Comparison of ENCODE assay signal across 8 cellular contexts in genomic region chr2:143140864-143141637, GRCh38. TPM values are rescaled to one million over a fixed set of nuclear protein-coding genes. Genes with fewer than 3 reads are reported as not detected.
DNase-seq lines count a peak whose midpoint lies in the region; ATAC-seq, FAIRE-seq and TF ChIP-seq lines count a peak whose summit lies in the region.

No MANE protein-coding gene starts in this region.

- no TSS peak for BruUV-seq in GM12878 (replicated peaks; lab: Mats Ljungman, UMichigan)

- H3K4me1 ChIP-seq in GM12878 (ENCODE audit: control insufficient read depth, insufficient read depth, low read length) (peaks cover 29% of the 10 kb centered on the region), GM23248 (ENCODE audit: insufficient read depth) (no peaks in the 10 kb centered on the region)

- intact Hi-C loops in GM12878 (cut with micrococcal nuclease; ENCODE audit: unreplicated experiment) = loop anchor here (1.0 kb wide), 2 partner anchors 9 to 12 kb away; partner anchors contain the start of gene ARHGAP15

- H3K4me3 ChIP-seq in GM12878 (peak overlapping the region; percentile 54), GM23248 (no peak overlapping the region)

- 0 out of 2 replicates have a peak, but pooled peaks have one; percentile 3 for TF ChIP-seq RAD21 in GM12878 (IDR thresholded peaks at IDR 0.05; ENCODE audit: insufficient read depth, low read depth, low read length)

- 0% methylated on average over 1 of the region's 1 CpG for WGBS in GM12878 (ENCODE audit: insufficient coverage, insufficient replicate concordance, low lambda C conversion rate, missing lambda C conversion rate)
- 3 to 15% methylated on average over 1 of the region's 1 CpG for WGBS in GM23248 (ENCODE audit: low coverage in 1 of 2, low lambda C conversion rate in 2 of 2, missing lambda C conversion rate in 2 of 2), 2 experiments

- ATAC-seq in GM18508 (IDR thresholded peaks at IDR 0.05; ENCODE audit: insufficient read depth, unreplicated experiment) (peak; percentile 81), GM21528 (IDR thresholded peaks at IDR 0.05; ENCODE audit: low FRiP score, unreplicated experiment) (peak; percentile 84), HG03521 (IDR thresholded peaks at IDR 0.05; ENCODE audit: unreplicated experiment) (peak; percentile 82), GM12878 (peak; percentile 87)

- H3K4me2 ChIP-seq in GM12878 (ENCODE audit: control insufficient read depth, insufficient read depth) = peak overlapping the region; percentile 100
- no peak overlapping the region for H3K4me2 ChIP-seq in GM23248 (ENCODE audit: unreplicated experiment)

- RAD21 ChIA-PET in GM12878 (lab: Charles Lee; ENCODE audit: unreplicated experiment) = interaction anchor here (0.6 to 4.2 kb wide), 9 partner anchors 10 to 107 kb away, joined by 3 to 91 read pairs (median 4); partner anchors contain the start of gene ARHGAP15

- peaks cover 93% of the 10 kb centered on the region for H3K79me2 ChIP-seq in GM12878 (ENCODE audit: control insufficient read depth, insufficient read depth, low read length)
- no peaks in the 10 kb centered on the region for H3K79me2 ChIP-seq in GM23248 (ENCODE audit: insufficient read depth)

- CTCF ChIA-PET in GM12878 (lab: Yijun Ruan, JAX) = interaction anchor here (0.7 to 7.7 kb wide), 12 partner anchors 8 to 118 kb away, joined by 3 to 88 read pairs (median 4); partner anchors contain the start of gene ARHGAP15

- peak overlapping the region; percentile 18; the same call in 1 of the 2 replicates for H2AFZ ChIP-seq in GM12878 (ENCODE audit: control insufficient read depth, low read depth, low read length)
- no peak overlapping the region for H2AFZ ChIP-seq in GM23248

- H3K36me3 ChIP-seq in GM12878 (ENCODE audit: control insufficient read depth in 2 of 2, insufficient read depth in 2 of 2, low read length in 1 of 2) = 0 out of 4 replicates have a peak, but pooled peaks cover 0 to 2% of the 10 kb centered on the region in 2 experiments
- H3K36me3 ChIP-seq in GM23248 (ENCODE audit: low read depth) = no peaks in the 10 kb centered on the region

- H3K27ac ChIP-seq in GM12878 (ENCODE audit: control insufficient read depth, insufficient read depth) (peak overlapping the region; percentile 93), GM23248 (no peak overlapping the region)

- H3K9ac ChIP-seq in GM12878 (ENCODE audit: control insufficient read depth, insufficient read depth, low read length) = peak overlapping the region; percentile 71
- no peak overlapping the region for H3K9ac ChIP-seq in GM23248

- POLR2A ChIA-PET in GM12878 (lab: Charles Lee) = interaction anchor here (0.6 to 7.7 kb wide), 6 partner anchors 9 to 107 kb away, joined by 3 to 129 read pairs (median 3); partner anchors contain the start of gene ARHGAP15

- in situ Hi-C loops in GM12878 (cut with MboI) = no loop called here
- in situ Hi-C loops in GM23248 (cut with MboI) = no loop called here

- H4K20me1 ChIP-seq in GM12878 (ENCODE audit: control insufficient read depth, insufficient read depth) (no peaks in the 10 kb centered on the region), GM23248 (ENCODE audit: insufficient read depth) (no peaks in the 10 kb centered on the region)

- no peak for FAIRE-seq in GM12878 (lab: Jason Lieb, UNC)

- SMC1A ChIA-PET in GM12878 (lab: Charles Lee; ENCODE audit: uncharacterized antibody, unreplicated experiment) = interaction anchor here (1.0 to 4.1 kb wide), 13 partner anchors 8 to 83 kb away, joined by 3 to 148 read pairs (median 4); partner anchors contain the start of gene ARHGAP15

- H3K9me3 ChIP-seq in GM12878 (replicated peaks; ENCODE audit: control insufficient read depth, insufficient read depth, low read length) (no peaks in the 10 kb centered on the region), GM23248 (ENCODE audit: low read depth) (no peaks in the 10 kb centered on the region)

- no peak for TF ChIP-seq POLR2A in GM12878 (IDR thresholded peaks at IDR 0.05; ENCODE audit: low read depth, low read length)

- TF ChIP-seq EP300 in GM12878 (IDR thresholded peaks at IDR 0.05; ENCODE audit: borderline replicate concordance in 1 of 2, control insufficient read depth in 1 of 2, low read depth in 2 of 2, low read length in 2 of 2) = no peak

- TF ChIP-seq CTCF in GM12878 (IDR thresholded peaks at IDR 0.05 in 2 of 3, conservative IDR thresholded peaks at IDR 0.05 in 1 of 3; ENCODE audit: control insufficient read depth in 2 of 3, extremely low read depth in 1 of 3, insufficient read depth in 1 of 3, low read depth in 3 of 3, low read length in 3 of 3) = no peak

- H3K9me2 ChIP-seq in GM23248 (ENCODE audit: insufficient read depth) = no peaks in the 10 kb centered on the region

- H3F3A ChIP-seq in GM23248 (ENCODE audit: insufficient read depth) = no peaks in the 10 kb centered on the region

- peak; percentile 71 for DNase-seq in GM12878 (ENCODE audit: low read depth, low spot score)
- no peak for DNase-seq in GM23248
- no peak for DNase-seq in iPS-NIHi7 (ENCODE audit: extremely low spot score)
- DNase-seq in NCI-H1417 (lab: John Stamatoyannopoulos, UW) = no peak
- no peak for DNase-seq in stimulated activated CD4-positive, alpha-beta T cell treated with anti-CD3 and anti-CD28 coated beads, Interleukin-2, amount 100 ng/mL, for 48 hours

- no peaks in the 10 kb centered on the region for H3K27me3 ChIP-seq in GM12878 (replicated peaks in 1 of 2; ENCODE audit: control insufficient read depth in 2 of 2, insufficient read depth in 2 of 2, low read length in 1 of 2)
- H3K27me3 ChIP-seq in GM23248 (replicated peaks; ENCODE audit: insufficient read depth) = no peaks in the 10 kb centered on the region; the same call in 1 of the 2 replicates

TF ChIP-seq in GM12878, 131 proteins besides CTCF, POLR2A, EP300 and RAD21 (continues in another document):
- peak; percentile 51; the same call in 1 of the 2 replicates for TF ChIP-seq RELB (IDR thresholded peaks at IDR 0.05; ENCODE audit: low read depth)
- TF ChIP-seq RFX5 (IDR thresholded peaks at IDR 0.05; ENCODE audit: low read depth, low read length) = no peak
- no peak for TF ChIP-seq YBX1 (IDR thresholded peaks at IDR 0.05)
- TF ChIP-seq SRF (IDR thresholded peaks at IDR 0.05; ENCODE audit: low read depth in 2 of 2, low read length in 2 of 2) = no peak
- no peak for TF ChIP-seq CEBPZ (IDR thresholded peaks at IDR 0.05; ENCODE audit: low read depth, low read length)
- TF ChIP-seq SMARCA5 (IDR thresholded peaks at IDR 0.05) = 0 out of 2 replicates have a peak, but pooled peaks have one; percentile 25

RNA-seq across cellular contexts. Expression of gene ARHGAP15, which starts 11.8 kb away (rescaled TPM):
- total RNA-seq in GM12878 (2013; cell fraction: nucleolus; rRNA removed) = 429 and 488 TPM in 2 replicates
- total RNA-seq in GM12878 (2014; rRNA removed) = 55.1 and 64.1 TPM in 2 replicates
- 84.3 and 87.1 TPM in 2 replicates for total RNA-seq in GM12878 (2014; rRNA removed; fragmentation: Illumina TruSeq; extraction: Trizol)
- 44.4 and 44.8 TPM in 2 replicates for total RNA-seq in GM12878 (2021)
- 40.3 TPM for polyA plus RNA-seq in GM12878 (2011; ENCODE audit: low read depth)
- polyA plus RNA-seq in GM12878 (2011; rRNA removed) = 92.6 and 110 TPM in 2 replicates
- polyA plus RNA-seq in GM12878 (2011; cell fraction: cytosol; rRNA removed) = 31.9 and 32.3 TPM in 2 replicates
- 47.1 and 52.0 TPM in 2 replicates for polyA plus RNA-seq in GM12878 (2011; cell fraction: nucleus; rRNA removed)
- 50.7 and 60.8 TPM in 2 replicates for polyA plus RNA-seq in GM12878 (2012)
- 59.7 and 82.4 TPM in 2 replicates for polyA plus RNA-seq in GM12878 (2014; fragmentation: Illumina TruSeq; extraction: Trizol)
- 10 to 100 TPM; 66.6 to 69.9 TPM for polyA plus RNA-seq in GM12878 (2014; fragmentation: Nextera tagmentation; extraction: Ambion mirVana)
- polyA plus RNA-seq in GM12878 (2014; rRNA removed) = 29.3 and 38.0 TPM in 2 replicates
- polyA plus RNA-seq in GM12878 (2016; fragmentation: Nextera tagmentation; extraction: Ambion mirVana) = 10 to 100 TPM; 66.9 to 72.7 TPM
- polyA minus RNA-seq in GM12878 (2011; rRNA and poly(A)+ RNA removed) = 91.3 and 128 TPM in 2 replicates
- 21.6 and 22.7 TPM in 2 replicates for polyA minus RNA-seq in GM12878 (2011; cell fraction: cytosol; rRNA and poly(A)+ RNA removed)
- polyA minus RNA-seq in GM12878 (2011; cell fraction: nucleus; rRNA and poly(A)+ RNA removed) = 290 and 318 TPM in 2 replicates
- not detected in 2 replicates for total RNA-seq in GM23248 (2014; rRNA removed; shearing (Covaris generic))
- polyA plus RNA-seq in GM23248 (2016; fragmentation: Nextera tagmentation; extraction: Ambion mirVana) = 0.10 TPM in 1 of 2 replicates, not detected in the other

Comparison
In these comparisons a context has a peak if more than half of its experiments do, and no peak if none do; other contexts are left out.
1. RNA of gene ARHGAP15, which starts 11.8 kb away (total RNA-seq): 44.4 to 488 TPM in GM12878; not detected in GM23248; every median in the first group is over 10 times any median in the second.
2. Peak in every context shown above with its lines, with median percentiles within 50 percentile points of each other: ATAC-seq.